In the genomic region with DNA sequence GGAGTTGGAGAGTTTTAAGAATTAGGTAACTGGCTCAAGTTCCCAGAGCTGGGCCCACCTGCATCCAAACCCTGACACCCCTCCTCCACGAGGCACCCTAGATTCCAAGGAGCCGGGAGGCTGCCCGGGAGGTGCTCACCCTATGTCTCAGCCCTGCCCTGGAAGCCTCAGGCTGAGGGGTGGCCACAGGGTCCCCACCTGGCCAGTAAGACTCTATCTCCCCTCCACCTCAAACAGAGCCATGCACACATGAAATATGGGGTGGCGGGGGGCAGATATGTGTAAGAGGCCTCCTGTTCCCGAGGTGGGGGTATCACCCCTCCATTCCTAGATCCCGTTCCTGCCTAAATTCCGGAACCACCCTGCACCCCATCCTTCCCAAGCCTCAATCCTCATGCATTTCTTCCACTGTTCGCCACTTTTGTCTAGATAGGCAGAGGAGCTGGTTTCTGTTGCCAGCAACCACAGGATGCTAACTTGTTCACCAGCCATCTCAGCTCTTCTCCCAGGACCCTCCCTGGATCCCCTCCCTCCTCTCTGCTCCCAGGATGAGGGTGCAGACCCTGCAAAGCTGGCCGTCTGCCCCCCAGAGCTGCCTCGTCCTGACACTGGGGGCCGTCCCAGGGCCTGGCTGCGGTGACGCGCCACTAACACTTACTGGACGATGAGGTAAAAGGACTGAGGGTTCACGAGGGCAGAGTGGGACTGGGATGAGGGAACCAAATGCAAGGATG, we compare ENCODE assay signal across 19 cellular contexts. TPM values are rescaled to one million over a fixed set of nuclear protein-coding genes. Genes with fewer than 3 reads are reported as not detected.
"Had no signal": no experiment of that assay in that cellular context is flagged by ENCODE, and none has a peak within 500 bp of the region (broad histone marks: within the 10 kb centered on the region; RNA-seq: fewer than 3 reads in every experiment).

No MANE protein-coding gene starts in this region.

- H3K27ac ChIP-seq: coronary artery, suprapubic skin, upper lobe of right lung, VCaP had no signal

- H3K9me3 Mint-ChIP-seq: activated CD4-positive, alpha-beta memory T cell treated with anti-CD3 and anti-CD28 coated beads, Interleukin-2, amount 10 ng/mL, durations not matched to agents 7 days and 5 days; activated naive CD4-positive, alpha-beta T cell treated with anti-CD3 and anti-CD28 coated beads, Interleukin-2, amount 50 U/mL, for 72 hours; activated T-cell treated with anti-CD3 and anti-CD28 coated beads, Interleukin-2, amount 50 U/mL, for 24 hours; central memory CD8-positive, alpha-beta T cell; stimulated activated naive CD8-positive, alpha-beta T cell treated with anti-CD3 and anti-CD28 coated beads, Interleukin-15, Interleukin-2, amounts not matched to agents 100 ng/mL and 50 ng/mL, for 24 hours had no signal

- H3K4me1 Mint-ChIP-seq: activated CD4-positive, alpha-beta memory T cell treated with anti-CD3 and anti-CD28 coated beads, Interleukin-2, amount 10 ng/mL, durations not matched to agents 7 days and 5 days; central memory CD8-positive, alpha-beta T cell; naive thymus-derived CD4-positive, alpha-beta T cell had no signal

- H3K36me3 ChIP-seq: suprapubic skin, upper lobe of right lung had no signal

- H3K27me3 ChIP-seq: upper lobe of right lung had no signal

- DNase-seq: activated CD4-positive, alpha-beta memory T cell treated with anti-CD3 and anti-CD28 coated beads, Interleukin-2, amount 10 ng/mL, durations not matched to agents 7 days and 5 days; activated gamma-delta T cell; activated T-cell treated with anti-CD3 and anti-CD28 coated beads, Interleukin-2, amount 50 U/mL, for 24 hours; effector CD4-positive, alpha-beta T cell; foreskin fibroblast; mucosa of descending colon; naive thymus-derived CD4-positive, alpha-beta T cell; SK-N-SH; small intestine; stimulated activated CD4-positive, alpha-beta T cell treated with anti-CD3 and anti-CD28 coated beads, Interleukin-4, amount 100 ng/mL, for 4 hours; stimulated activated CD8-positive, alpha-beta memory T cell treated with anti-CD3 and anti-CD28 coated beads, Interleukin-4, amount 100 ng/mL, for 48 hours; T-helper 1 cell; upper lobe of right lung had no signal

- H3K36me3 Mint-ChIP-seq: activated naive CD4-positive, alpha-beta T cell treated with anti-CD3 and anti-CD28 coated beads, Interleukin-2, amount 50 U/mL, for 72 hours; naive thymus-derived CD4-positive, alpha-beta T cell had no signal

- H3K9ac ChIP-seq: SK-N-SH had no signal

- H3K9me3 ChIP-seq: mucosa of descending colon, SK-N-SH, suprapubic skin, upper lobe of right lung had no signal

- H3K27ac Mint-ChIP-seq: activated CD4-positive, alpha-beta memory T cell treated with anti-CD3 and anti-CD28 coated beads, Interleukin-2, amount 10 ng/mL, durations not matched to agents 7 days and 5 days; activated naive CD4-positive, alpha-beta T cell treated with anti-CD3 and anti-CD28 coated beads, Interleukin-2, amount 50 U/mL, for 72 hours; stimulated activated naive CD8-positive, alpha-beta T cell treated with anti-CD3 and anti-CD28 coated beads, Interleukin-15, Interleukin-2, amounts not matched to agents 100 ng/mL and 50 ng/mL, for 24 hours had no signal

- H3K4me1 ChIP-seq: suprapubic skin, upper lobe of right lung had no signal

- FAIRE-seq: small intestine had no signal

- H3K4me3 ChIP-seq: coronary artery, mucosa of descending colon, suprapubic skin, upper lobe of right lung had no signal

- ATAC-seq: mucosa of descending colon; naive thymus-derived CD4-positive, alpha-beta T cell; upper lobe of right lung had no signal

- H3K4me3 Mint-ChIP-seq: activated CD4-positive, alpha-beta memory T cell treated with anti-CD3 and anti-CD28 coated beads, Interleukin-2, amount 10 ng/mL, durations not matched to agents 7 days and 5 days; activated T-cell treated with anti-CD3 and anti-CD28 coated beads, Interleukin-2, amount 50 U/mL, for 24 hours; central memory CD8-positive, alpha-beta T cell; naive thymus-derived CD4-positive, alpha-beta T cell; stimulated activated naive CD8-positive, alpha-beta T cell treated with anti-CD3 and anti-CD28 coated beads, Interleukin-15, Interleukin-2, amounts not matched to agents 100 ng/mL and 50 ng/mL, for 24 hours had no signal

- H3K4me2 ChIP-seq: SK-N-SH had no signal

- H3K27me3 Mint-ChIP-seq: stimulated activated naive CD8-positive, alpha-beta T cell treated with anti-CD3 and anti-CD28 coated beads, Interleukin-15, Interleukin-2, amounts not matched to agents 100 ng/mL and 50 ng/mL, for 24 hours had no signal

RNA-seq across cellular contexts. Expression of a gene that starts 44.1 kb away (rescaled TPM):
- polyA plus RNA-seq: naive thymus-derived CD4-positive, alpha-beta T cell had no signal
